ENCODE assay signal across 7 cellular contexts in the genomic region with DNA sequence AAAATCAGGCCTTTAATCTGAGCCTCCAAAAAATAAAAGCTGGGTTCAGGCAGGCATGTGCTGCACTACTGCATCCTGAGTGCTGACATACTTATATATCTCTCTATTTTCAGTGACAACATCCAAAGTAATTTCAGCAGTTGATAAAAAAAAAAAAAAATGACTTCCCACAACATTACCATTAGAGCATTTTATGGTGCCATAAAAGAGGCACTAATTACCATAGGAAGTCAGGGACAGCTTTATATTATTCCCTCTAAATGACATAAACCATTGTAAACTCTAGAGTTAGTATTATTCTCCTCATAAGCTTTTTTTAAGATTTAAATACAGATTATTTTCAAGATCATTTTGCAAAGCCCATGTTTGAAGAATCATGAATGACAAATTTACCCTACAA.
"Had no signal": no experiment of that assay in that cellular context is flagged by ENCODE, and none has a peak within 500 bp of the region (broad histone marks: within the 10 kb centered on the region; RNA-seq: fewer than 3 reads in every experiment).

No MANE protein-coding gene starts in this region.

- H3K4me3 ChIP-seq: GM23338 had no signal

- H3K36me3 Mint-ChIP-seq: IgD-negative memory B cell had no signal

- H3K4me3 Mint-ChIP-seq: GM23338, H9, HFFc6, IgD-negative memory B cell had no signal

- H3K4me1 Mint-ChIP-seq: GM23338, H9, IgD-negative memory B cell had no signal

- H3K27ac Mint-ChIP-seq: GM23338, H9, HFFc6, IgD-negative memory B cell had no signal

- ATAC-seq: GM23338, HepG2 had no signal

- H3K9me3 Mint-ChIP-seq: GM23338, H9 had no signal

- H3K27me3 Mint-ChIP-seq: IgD-negative memory B cell had no signal

- DNase-seq: H9, HCEC 1CT, HFFc6 had no signal

- H3K27ac ChIP-seq: HL-60 had no signal
